ENCODE assay signal across 1 cellular context in genomic region chr18:74114206-74114605, GRCh38.
TF ChIP-seq lines count a peak whose summit lies in the region.

No MANE protein-coding gene starts in this region.

TF ChIP-seq in IMR-90, 13 proteins besides CTCF, POLR2A, EP300 and RAD21:
- TF ChIP-seq SMC3 (IDR thresholded peaks at IDR 0.05; ENCODE audit: low read depth, low read length) = no peak
TF ChIP-seq in IMR-90: peak in this region for 0.
